In genomic region chr13:90883592-90883991, GRCh38 we compare ENCODE assay signal across 21 cellular contexts.
A peak's percentile ranks its signal among the peaks of the same experiment; 100 is the strongest.
DNase-seq lines count a peak whose midpoint lies in the region; ATAC-seq and TF ChIP-seq lines count a peak whose summit lies in the region.
"Had no signal": no experiment of that assay in that cellular context is flagged by ENCODE, and none has a peak within 500 bp of the region (broad histone marks: within the 10 kb centered on the region; RNA-seq: fewer than 3 reads in every experiment).

No MANE protein-coding gene starts in this region.

- no peaks in the 10 kb centered on the region for H3K4me1 Mint-ChIP-seq in osteocyte (ENCODE audit: unreplicated experiment)
- no peaks in the 10 kb centered on the region for H3K4me1 Mint-ChIP-seq in activated T-helper 1 cell treated with anti-CD3 and anti-CD28 coated beads, Interleukin-12 subunit alpha, Interleukin-12 subunit beta, Interleukin-2, Interleukin-4 antibody, amounts not matched to agents 30 ng/mL and 10 ng/mL and 1 ng/mL, durations not matched to agents 14 hours and 24 hours and 36 hours (ENCODE audit: low read depth)
- H3K4me1 Mint-ChIP-seq: CD14-positive monocyte had no signal

- H3K27ac Mint-ChIP-seq in osteocyte (ENCODE audit: unreplicated experiment): no peak overlapping the region
- no peak overlapping the region for H3K27ac Mint-ChIP-seq in activated T-helper 1 cell treated with anti-CD3 and anti-CD28 coated beads, Interleukin-12 subunit alpha, Interleukin-12 subunit beta, Interleukin-2, Interleukin-4 antibody, amounts not matched to agents 30 ng/mL and 10 ng/mL and 1 ng/mL, durations not matched to agents 14 hours and 24 hours and 36 hours
- H3K27ac Mint-ChIP-seq: CD14-positive monocyte had no signal

- DNase-seq in NCI-H69 (lab: John Stamatoyannopoulos, UW) (peak; percentile 6), osteocyte (ENCODE audit: extremely low spot score, unreplicated experiment) (no peak), NCI-H1417 (lab: John Stamatoyannopoulos, UW) (no peak)
- DNase-seq in activated CD4-positive, alpha-beta T cell treated with anti-CD3 and anti-CD28 coated beads for 48 hours: no peak
- no peak for DNase-seq in activated T-helper 1 cell treated with anti-CD3 and anti-CD28 coated beads, Interleukin-12 subunit alpha, Interleukin-12 subunit beta, Interleukin-2, Interleukin-4 antibody, amounts not matched to agents 30 ng/mL and 10 ng/mL and 1 ng/mL, durations not matched to agents 14 hours and 24 hours and 36 hours (ENCODE audit: low spot score)
- DNase-seq: DMS 273 treated with DMSO at 0.1 percent for 48 hours, DND-41, GDM1, IMR-90, Karpas-422, MM.1S, NCI-H1092, NCI-H146, NCI-H2081 treated with DMSO at 0.1 percent for 48 hours, NCI-H510A, NCI-H774 had no signal

- intact Hi-C loops in activated T-helper 1 cell treated with anti-CD3 and anti-CD28 coated beads, Interleukin-12 subunit alpha, Interleukin-12 subunit beta, Interleukin-2, Interleukin-4 antibody, amounts not matched to agents 30 ng/mL and 10 ng/mL and 1 ng/mL, durations not matched to agents 14 hours and 24 hours and 36 hours (cut with micrococcal nuclease): no loop called here

- 0 out of 3 replicates have a peak, but pooled peaks have one; percentile 34 for ATAC-seq in SK-N-SH treated with all-trans-retinoic acid at 6 μM for 48 hours
- ATAC-seq: Right ventricle myocardium inferior had no signal

- no peak overlapping the region for H3K4me3 Mint-ChIP-seq in osteocyte (ENCODE audit: unreplicated experiment)
- H3K4me3 Mint-ChIP-seq in activated T-helper 1 cell treated with anti-CD3 and anti-CD28 coated beads, Interleukin-12 subunit alpha, Interleukin-12 subunit beta, Interleukin-2, Interleukin-4 antibody, amounts not matched to agents 30 ng/mL and 10 ng/mL and 1 ng/mL, durations not matched to agents 14 hours and 24 hours and 36 hours: no peak overlapping the region
- H3K4me3 Mint-ChIP-seq: CD14-positive monocyte had no signal

- no peak overlapping the region for H3K27ac ChIP-seq in C4-2B
- H3K27ac ChIP-seq: SK-N-MC had no signal

- H3K9me3 Mint-ChIP-seq in osteocyte (ENCODE audit: unreplicated experiment): no peaks in the 10 kb centered on the region
- H3K9me3 Mint-ChIP-seq in activated T-helper 1 cell treated with anti-CD3 and anti-CD28 coated beads, Interleukin-12 subunit alpha, Interleukin-12 subunit beta, Interleukin-2, Interleukin-4 antibody, amounts not matched to agents 30 ng/mL and 10 ng/mL and 1 ng/mL, durations not matched to agents 14 hours and 24 hours and 36 hours: no peaks in the 10 kb centered on the region

- peak; percentile 20 for TF ChIP-seq CTCF in C4-2B (conservative IDR thresholded peaks at IDR 0.05)
- TF ChIP-seq CTCF in osteocyte (IDR thresholded peaks at IDR 0.05): peak; percentile 35

- H3K36me3 Mint-ChIP-seq in osteocyte (ENCODE audit: unreplicated experiment): no peaks in the 10 kb centered on the region
- no peaks in the 10 kb centered on the region for H3K36me3 Mint-ChIP-seq in activated T-helper 1 cell treated with anti-CD3 and anti-CD28 coated beads, Interleukin-12 subunit alpha, Interleukin-12 subunit beta, Interleukin-2, Interleukin-4 antibody, amounts not matched to agents 30 ng/mL and 10 ng/mL and 1 ng/mL, durations not matched to agents 14 hours and 24 hours and 36 hours (ENCODE audit: low read depth)
- H3K36me3 Mint-ChIP-seq: CD14-positive monocyte had no signal

- H3K27me3 Mint-ChIP-seq in osteocyte (ENCODE audit: unreplicated experiment): no peaks in the 10 kb centered on the region
- no peaks in the 10 kb centered on the region for H3K27me3 Mint-ChIP-seq in activated T-helper 1 cell treated with anti-CD3 and anti-CD28 coated beads, Interleukin-12 subunit alpha, Interleukin-12 subunit beta, Interleukin-2, Interleukin-4 antibody, amounts not matched to agents 30 ng/mL and 10 ng/mL and 1 ng/mL, durations not matched to agents 14 hours and 24 hours and 36 hours (ENCODE audit: insufficient read depth)

TF ChIP-seq in SK-N-SH treated with all-trans-retinoic acid at 6 μM for 48 hours, 23 proteins besides CTCF, POLR2A, EP300 and RAD21:
- no peak for TF ChIP-seq ZNF565 (CRISPR knock-in tag; conservative IDR thresholded peaks at IDR 0.05; ENCODE audit: low read depth)
- TF ChIP-seq ZNF8 (CRISPR knock-in tag; IDR thresholded peaks at IDR 0.05): no peak
- no peak for TF ChIP-seq TCF4 (CRISPR knock-in tag; IDR thresholded peaks at IDR 0.05; ENCODE audit: borderline replicate concordance)
- no peak for TF ChIP-seq GLIS3 (CRISPR knock-in tag; IDR thresholded peaks at IDR 0.05)
- no peak for TF ChIP-seq RARB (CRISPR knock-in tag; IDR thresholded peaks at IDR 0.05)
- no peak for TF ChIP-seq ZFP30 (CRISPR knock-in tag; IDR thresholded peaks at IDR 0.05)
- TF ChIP-seq POU6F1 (CRISPR knock-in tag; IDR thresholded peaks at IDR 0.05; ENCODE audit: borderline replicate concordance, low read depth): no peak
- TF ChIP-seq ARNTL (CRISPR knock-in tag; IDR thresholded peaks at IDR 0.05; ENCODE audit: borderline replicate concordance, low read depth): no peak
- TF ChIP-seq, protein P1, sequence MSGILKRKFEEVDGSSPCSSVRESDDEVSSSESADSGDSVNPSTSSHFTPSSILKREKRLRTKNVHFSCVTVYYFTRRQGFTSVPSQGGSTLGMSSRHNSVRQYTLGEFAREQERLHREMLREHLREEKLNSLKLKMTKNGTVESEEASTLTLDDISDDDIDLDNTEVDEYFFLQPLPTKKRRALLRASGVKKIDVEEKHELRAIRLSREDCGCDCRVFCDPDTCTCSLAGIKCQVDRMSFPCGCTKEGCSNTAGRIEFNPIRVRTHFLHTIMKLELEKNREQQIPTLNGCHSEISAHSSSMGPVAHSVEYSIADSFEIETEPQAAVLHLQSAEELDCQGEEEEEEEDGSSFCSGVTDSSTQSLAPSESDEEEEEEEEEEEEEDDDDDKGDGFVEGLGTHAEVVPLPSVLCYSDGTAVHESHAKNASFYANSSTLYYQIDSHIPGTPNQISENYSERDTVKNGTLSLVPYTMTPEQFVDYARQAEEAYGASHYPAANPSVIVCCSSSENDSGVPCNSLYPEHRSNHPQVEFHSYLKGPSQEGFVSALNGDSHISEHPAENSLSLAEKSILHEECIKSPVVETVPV (CRISPR knock-in tag; IDR thresholded peaks at IDR 0.05): no peak
TF ChIP-seq in SK-N-SH treated with all-trans-retinoic acid at 6 μM for 48 hours: peak in this region for 0.
